In the genomic region with DNA sequence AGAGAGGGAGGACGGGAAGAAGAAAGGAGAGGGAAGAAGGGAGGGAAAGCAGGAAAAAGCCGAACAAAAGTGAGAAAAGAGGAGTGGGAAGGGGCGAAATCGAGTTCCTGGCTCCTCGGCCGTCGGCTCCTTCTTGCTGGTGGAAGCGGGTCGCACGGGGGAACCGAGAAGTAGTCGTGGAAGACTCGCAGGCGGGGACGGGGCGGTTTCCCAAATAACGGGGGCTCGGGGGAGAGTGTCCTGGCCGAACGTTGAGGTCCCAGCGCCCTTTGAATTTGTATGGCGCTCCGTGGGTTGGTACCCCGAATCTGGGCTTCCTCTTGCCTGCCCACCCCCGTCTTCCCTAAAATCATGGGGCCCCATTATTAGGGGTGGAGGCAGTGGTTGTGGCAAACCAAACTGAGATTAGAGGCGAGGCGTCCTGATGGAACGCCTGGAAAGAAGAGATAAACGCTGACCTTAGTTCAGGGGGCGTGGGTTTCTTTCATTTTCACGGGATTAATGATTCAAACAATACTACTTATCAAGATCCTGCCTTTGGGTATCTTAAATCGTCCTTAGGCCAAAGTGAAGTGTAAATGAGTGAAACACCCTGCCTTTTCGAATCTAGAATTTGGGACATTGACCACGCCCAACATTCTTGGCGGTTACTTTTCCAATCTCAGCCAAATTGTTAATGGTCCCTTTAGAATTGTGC, we compare ENCODE assay signal across 8 cellular contexts. TPM values are rescaled to one million over a fixed set of nuclear protein-coding genes. Genes with fewer than 3 reads are reported as not detected.
DNase-seq lines count a peak whose midpoint lies in the region; ATAC-seq and TF ChIP-seq lines count a peak whose summit lies in the region.

No MANE protein-coding gene starts in this region.

- intact Hi-C loops in mucosa of descending colon (cut with DNase I, micrococcal nuclease) = no loop called here

- 7% methylated on average over 35 of the region's 35 CpGs for WGBS in SK-N-SH (ENCODE audit: low lambda C conversion rate)
- 1% methylated on average over 35 of the region's 35 CpGs for WGBS in urinary bladder

- POLR2A ChIA-PET in SK-N-SH (lab: Yijun Ruan, JAX) = no interaction called here

- H3F3A ChIP-seq in SK-N-SH (replicated peaks; ENCODE audit: insufficient read depth) = peaks cover 14% of the 10 kb centered on the region

- H3K36me3 ChIP-seq in SK-N-SH (replicated peaks in 1 of 2; ENCODE audit: control insufficient read depth in 1 of 2, insufficient read depth in 2 of 2, low read length in 1 of 2) = peaks cover 0 to 3% of the 10 kb centered on the region in 2 experiments
- H3K36me3 ChIP-seq in mucosa of descending colon (ENCODE audit: low read depth) = no peaks in the 10 kb centered on the region
- no peaks in the 10 kb centered on the region for H3K36me3 ChIP-seq in urinary bladder (ENCODE audit: insufficient read depth)

- peak overlapping the region; percentile 94 for H3K4me2 ChIP-seq in SK-N-SH

- H2AFZ ChIP-seq in SK-N-SH (ENCODE audit: low read depth) = peak overlapping the region; percentile 95

- TF ChIP-seq CTCF in SK-N-SH (IDR thresholded peaks at IDR 0.05) (no peak), mucosa of descending colon (IDR thresholded peaks at IDR 0.05) (no peak)

- peak; percentile 41 for DNase-seq in SIG-M5 treated with dmso at 0.1 percent for 504 hours (lab: John Stamatoyannopoulos, UW; ENCODE audit: unreplicated experiment)
- DNase-seq in SIG-M5 (lab: John Stamatoyannopoulos, UW) = no peak
- DNase-seq in SK-N-SH = no peak
- DNase-seq in effector CD4-positive, alpha-beta T cell = peak; percentile 5
- DNase-seq in mucosa of descending colon = peak in 1 of 3 donors; percentile 69
- no peak for DNase-seq in DMS153 treated with DMSO at 0.1 percent for 48 hours (lab: John Stamatoyannopoulos, UW; ENCODE audit: unreplicated experiment)

- H3K4me3 ChIP-seq in SK-N-SH (ENCODE audit: low read depth in 2 of 2, low read length in 1 of 2) (peak overlapping the region; percentile 74 to 77), mucosa of descending colon (peak overlapping the region; percentile 81), urinary bladder (ENCODE audit: low read depth, low read length) (peak overlapping the region; percentile 93)

- H3K9me3 ChIP-seq in SK-N-SH (no peaks in the 10 kb centered on the region), mucosa of descending colon (no peaks in the 10 kb centered on the region)

- TF ChIP-seq EP300 in SK-N-SH (IDR thresholded peaks at IDR 0.05; ENCODE audit: borderline replicate concordance in 1 of 2, low read depth in 1 of 2, low read length in 1 of 2) = no peak

- CTCF ChIA-PET in SK-N-SH (lab: Yijun Ruan, JAX) = interaction anchor here (0.6 to 2.2 kb wide), 4 partner anchors 9 to 177 kb away, joined by 3 to 13 read pairs (median 6); a partner anchor contains a TSS

- H3K79me2 ChIP-seq in SK-N-SH (ENCODE audit: insufficient read depth) = peaks cover 40% of the 10 kb centered on the region

- H3K9me2 ChIP-seq in SK-N-SH = no peaks in the 10 kb centered on the region

- no peak for TF ChIP-seq RAD21 in SK-N-SH (IDR thresholded peaks at IDR 0.05; ENCODE audit: low read length)

- H3K4me1 ChIP-seq in SK-N-SH (ENCODE audit: control insufficient read depth in 1 of 2, insufficient read depth in 2 of 2, low read depth in 1 of 2, low read length in 1 of 2) (peaks cover 5 to 8% of the 10 kb centered on the region in 2 experiments; a peak in 3 of 4 replicates), mucosa of descending colon (ENCODE audit: low read depth) (peaks cover 21% of the 10 kb centered on the region), urinary bladder (ENCODE audit: insufficient read depth) (no peaks in the 10 kb centered on the region)

- ATAC-seq in mucosa of descending colon (no peak), GM21526 (IDR thresholded peaks at IDR 0.05; ENCODE audit: low FRiP score, unreplicated experiment) (no peak)

- H4K20me1 ChIP-seq in SK-N-SH (ENCODE audit: insufficient read depth) = peaks cover 37% of the 10 kb centered on the region

- H3K27ac ChIP-seq in SK-N-SH (ENCODE audit: low read depth in 2 of 2, low read length in 1 of 2) = peak overlapping the region; percentile 58 to 86
- peak overlapping the region; percentile 65 for H3K27ac ChIP-seq in urinary bladder (ENCODE audit: low read depth)

- no peaks in the 10 kb centered on the region for H3K27me3 ChIP-seq in SK-N-SH (ENCODE audit: insufficient read depth)

- H3K9ac ChIP-seq in SK-N-SH = peak overlapping the region; percentile 84

TF ChIP-seq in SK-N-SH, 30 proteins besides CTCF, POLR2A, EP300 and RAD21:
- TF ChIP-seq FOSL2 (IDR thresholded peaks at IDR 0.05; ENCODE audit: borderline replicate concordance, low read depth) (no peak), YY1 (IDR thresholded peaks at IDR 0.05; ENCODE audit: low read depth) (0 out of 2 replicates have a peak, but pooled peaks have one; percentile 11), RFX5 (IDR thresholded peaks at IDR 0.05; ENCODE audit: low read length) (no peak), MXI1 (IDR thresholded peaks at IDR 0.05; ENCODE audit: low read depth, low read length) (peak; percentile 55), POLR2AphosphoS5 (IDR thresholded peaks at IDR 0.05; ENCODE audit: low read depth, low read length) (peak; percentile 71), FOXJ3 (CRISPR knock-in tag; IDR thresholded peaks at IDR 0.05) (no peak)
- TF ChIP-seq, protein P1, sequence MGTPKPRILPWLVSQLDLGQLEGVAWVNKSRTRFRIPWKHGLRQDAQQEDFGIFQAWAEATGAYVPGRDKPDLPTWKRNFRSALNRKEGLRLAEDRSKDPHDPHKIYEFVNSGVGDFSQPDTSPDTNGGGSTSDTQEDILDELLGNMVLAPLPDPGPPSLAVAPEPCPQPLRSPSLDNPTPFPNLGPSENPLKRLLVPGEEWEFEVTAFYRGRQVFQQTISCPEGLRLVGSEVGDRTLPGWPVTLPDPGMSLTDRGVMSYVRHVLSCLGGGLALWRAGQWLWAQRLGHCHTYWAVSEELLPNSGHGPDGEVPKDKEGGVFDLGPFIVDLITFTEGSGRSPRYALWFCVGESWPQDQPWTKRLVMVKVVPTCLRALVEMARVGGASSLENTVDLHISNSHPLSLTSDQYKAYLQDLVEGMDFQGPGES (IDR thresholded peaks at IDR 0.05; ENCODE audit: low read depth, low read length) = no peak
- TF ChIP-seq, protein P2, sequence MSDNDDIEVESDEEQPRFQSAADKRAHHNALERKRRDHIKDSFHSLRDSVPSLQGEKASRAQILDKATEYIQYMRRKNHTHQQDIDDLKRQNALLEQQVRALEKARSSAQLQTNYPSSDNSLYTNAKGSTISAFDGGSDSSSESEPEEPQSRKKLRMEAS (IDR thresholded peaks at IDR 0.05; ENCODE audit: low read depth) = 0 out of 2 replicates have a peak, but pooled peaks have one; percentile 21
- TF ChIP-seq, protein P3, sequence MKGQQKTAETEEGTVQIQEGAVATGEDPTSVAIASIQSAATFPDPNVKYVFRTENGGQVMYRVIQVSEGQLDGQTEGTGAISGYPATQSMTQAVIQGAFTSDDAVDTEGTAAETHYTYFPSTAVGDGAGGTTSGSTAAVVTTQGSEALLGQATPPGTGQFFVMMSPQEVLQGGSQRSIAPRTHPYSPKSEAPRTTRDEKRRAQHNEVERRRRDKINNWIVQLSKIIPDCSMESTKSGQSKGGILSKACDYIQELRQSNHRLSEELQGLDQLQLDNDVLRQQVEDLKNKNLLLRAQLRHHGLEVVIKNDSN (IDR thresholded peaks at IDR 0.05; ENCODE audit: borderline replicate concordance, low read depth) = no peak
TF ChIP-seq in SK-N-SH: peak in this region for 4.

RNA-seq across cellular contexts. Expression of a gene that starts 0.9 kb away (rescaled TPM):
- polyA plus RNA-seq in SK-N-SH (2012; rRNA removed) = 13.8 and 15.5 TPM in 2 replicates
- 21.8 and 23.7 TPM in 2 replicates for polyA plus RNA-seq in SK-N-SH (2012; cell fraction: cytosol; rRNA removed)
- polyA plus RNA-seq in SK-N-SH (2012; cell fraction: nucleus; rRNA removed) = 4.6 and 7.5 TPM in 2 replicates
- 10 to 100 TPM; 18.3 to 22.2 (median 20.0) TPM for total RNA-seq in mucosa of descending colon
- total RNA-seq in urinary bladder = 91.8 TPM
- polyA plus RNA-seq in urinary bladder = 15.5 TPM

Comparison
In these comparisons a context has a peak if more than half of its experiments do, and no peak if none do; other contexts are left out.
1. DNase-seq: peak in SIG-M5 treated with dmso at 0.1 percent for 504 hours (single experiment) and effector CD4-positive, alpha-beta T cell (single experiment); none in SIG-M5 (single experiment), SK-N-SH (single experiment) and DMS153 treated with DMSO at 0.1 percent for 48 hours (single experiment).
2. Peak in every context shown above with its lines, with median percentiles within 50 percentile points of each other: H3K4me3 ChIP-seq.